11 cellular contexts compared by ENCODE assay signal in the genomic region with DNA sequence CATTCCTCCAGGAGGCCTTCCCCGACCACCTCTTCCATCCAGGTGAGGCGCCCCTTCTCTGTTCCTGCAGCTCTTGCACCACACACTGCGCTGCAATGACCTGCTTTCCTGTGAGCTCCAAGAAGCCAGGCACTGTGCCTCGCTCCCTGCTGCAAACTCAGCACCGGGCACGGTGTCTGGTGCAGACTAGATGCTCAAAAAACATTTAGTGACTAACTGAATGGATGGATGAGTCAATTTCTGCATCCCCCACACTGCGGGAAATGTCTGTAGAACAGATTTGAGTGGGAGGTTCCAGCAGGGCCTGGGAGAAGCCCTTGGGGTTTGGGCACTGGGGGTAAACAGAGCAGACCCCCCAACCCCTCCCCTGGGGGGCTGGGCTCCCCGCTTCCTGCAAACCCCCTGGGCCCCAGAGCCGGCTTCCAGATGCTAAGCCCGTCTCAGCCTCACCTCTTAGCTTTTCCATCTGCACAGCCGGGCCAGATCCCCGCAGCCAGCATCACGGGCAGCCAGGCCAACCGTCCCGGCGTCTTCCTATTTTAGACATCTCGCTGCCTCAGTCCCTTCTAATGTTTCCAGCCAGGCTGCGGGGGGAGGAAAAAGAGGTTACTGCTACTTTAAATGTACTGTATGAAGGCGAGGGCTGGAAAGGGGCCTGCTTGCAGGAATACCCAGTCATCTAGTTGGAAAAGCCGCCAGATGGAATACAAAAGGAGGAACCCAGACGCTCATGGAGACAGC.
A peak's percentile ranks its signal among the peaks of the same experiment; 100 is the strongest.
DNase-seq lines count a peak whose midpoint lies in the region; ATAC-seq and TF ChIP-seq lines count a peak whose summit lies in the region.
"Had no signal": no experiment of that assay in that cellular context is flagged by ENCODE, and none has a peak within 500 bp of the region (broad histone marks: within the 10 kb centered on the region; RNA-seq: fewer than 3 reads in every experiment).

No MANE protein-coding gene starts in this region.

- H3K9me3 ChIP-seq in stomach = no peaks in the 10 kb centered on the region

- intact Hi-C loops in stomach (cut with DNase I; ENCODE audit: low total_unique reads) = no loop called here

- no peak overlapping the region for H3K4me3 Mint-ChIP-seq in activated naive CD4-positive, alpha-beta T cell treated with anti-CD3 and anti-CD28 coated beads, Interleukin-2, amount 10 ng/mL, durations not matched to agents 7 days and 5 days
- H3K4me3 Mint-ChIP-seq: T-helper 1 cell treated with Interleukin-12 subunit alpha and Interleukin-12 subunit beta and Interleukin-4 antibody, amounts not matched to agents 30 μg/mL and 1 μg/mL, for 36 hours had no signal

- CTCF ChIA-PET in activated naive CD4-positive, alpha-beta T cell treated with anti-CD3 and anti-CD28 coated beads, Interleukin-2, amount 10 ng/mL, durations not matched to agents 7 days and 5 days (lab: Charles Lee) = no interaction called here

- ATAC-seq in GM18873 (IDR thresholded peaks at IDR 0.05; ENCODE audit: low FRiP score, unreplicated experiment) (no peak), GM18868 (IDR thresholded peaks at IDR 0.05; ENCODE audit: unreplicated experiment) (no peak)

- no peak overlapping the region for H3K27ac Mint-ChIP-seq in activated naive CD4-positive, alpha-beta T cell treated with anti-CD3 and anti-CD28 coated beads, Interleukin-2, amount 10 ng/mL, durations not matched to agents 7 days and 5 days
- H3K27ac Mint-ChIP-seq: T-helper 1 cell treated with Interleukin-12 subunit alpha and Interleukin-12 subunit beta and Interleukin-4 antibody, amounts not matched to agents 30 μg/mL and 1 μg/mL, for 36 hours had no signal

- peaks cover 23 to 40% (median 35%) of the 10 kb centered on the region in 4 donors for H3K4me1 ChIP-seq in stomach

- H3K27me3 ChIP-seq in stomach = no peaks in the 10 kb centered on the region

- TF ChIP-seq POLR2A in stomach (IDR thresholded peaks at IDR 0.05) = no peak

- no peaks in the 10 kb centered on the region for H3K4me1 Mint-ChIP-seq in activated naive CD4-positive, alpha-beta T cell treated with anti-CD3 and anti-CD28 coated beads, Interleukin-2, amount 10 ng/mL, durations not matched to agents 7 days and 5 days

- H3K9me3 Mint-ChIP-seq in activated naive CD4-positive, alpha-beta T cell treated with anti-CD3 and anti-CD28 coated beads, Interleukin-2, amount 10 ng/mL, durations not matched to agents 7 days and 5 days = no peaks in the 10 kb centered on the region
- H3K9me3 Mint-ChIP-seq: T-helper 1 cell treated with Interleukin-12 subunit alpha and Interleukin-12 subunit beta and Interleukin-4 antibody, amounts not matched to agents 30 μg/mL and 1 μg/mL, for 36 hours had no signal

- H3K27me3 Mint-ChIP-seq in activated naive CD4-positive, alpha-beta T cell treated with anti-CD3 and anti-CD28 coated beads, Interleukin-2, amount 10 ng/mL, durations not matched to agents 7 days and 5 days = peaks cover 10% of the 10 kb centered on the region

- H3K4me3 ChIP-seq in stomach = peak overlapping the region in 3 of 4 donors; percentile 33 to 38 (median 37)

- no peaks in the 10 kb centered on the region for H3K36me3 Mint-ChIP-seq in activated naive CD4-positive, alpha-beta T cell treated with anti-CD3 and anti-CD28 coated beads, Interleukin-2, amount 10 ng/mL, durations not matched to agents 7 days and 5 days

- TF ChIP-seq EP300 in stomach (IDR thresholded peaks at IDR 0.05) = no peak

- no peak for TF ChIP-seq CTCF in stomach (IDR thresholded peaks at IDR 0.05)

- no peaks in the 10 kb centered on the region for H3K36me3 ChIP-seq in stomach

- 62 to 81% (median 71%) methylated on average over 18 to 21 of the region's 21 CpGs for WGBS in stomach, 5 donors

- DNase-seq in HT1080 (ENCODE audit: low read depth) = peak; percentile 71
- peak in 44 of 61 donors; percentile 20 to 91 (median 54) for DNase-seq in caudate nucleus (lab: John Stamatoyannopoulos, UW)
- DNase-seq in islet precursor cell = peak; percentile 84
- no peak for DNase-seq in stomach
- no peak for DNase-seq in activated naive CD4-positive, alpha-beta T cell treated with anti-CD3 and anti-CD28 coated beads, Interleukin-2, amount 10 ng/mL, durations not matched to agents 7 days and 5 days
- no peak for DNase-seq in NCI-H1436 treated with DMSO at 0.1 percent for 48 hours (lab: John Stamatoyannopoulos, UW)
- DNase-seq: activated naive CD4-positive, alpha-beta T cell treated with Interleukin-2 at 50 U/mL for 16 hours; NCI-H2081 had no signal

- H3K27ac ChIP-seq in caudate nucleus (ENCODE audit: low read depth, low read length) = no peak overlapping the region
- peak overlapping the region in 4 of 5 donors; percentile 58 to 83 (median 74) for H3K27ac ChIP-seq in stomach

Comparison
In these comparisons a context has a peak if more than half of its experiments do, and no peak if none do; other contexts are left out.
1. DNase-seq: peak in HT1080 (single experiment), caudate nucleus (44 of 61) and islet precursor cell (single experiment); none in stomach (single experiment), activated naive CD4-positive, alpha-beta T cell treated with anti-CD3 and anti-CD28 coated beads, Interleukin-2, amount 10 ng/mL, durations not matched to agents 7 days and 5 days (single experiment) and NCI-H1436 treated with DMSO at 0.1 percent for 48 hours (single experiment).